In genomic region chr7:112383671-112384417, GRCh38 we compare ENCODE assay signal across 12 cellular contexts.
DNase-seq lines count a peak whose midpoint lies in the region; ATAC-seq and TF ChIP-seq lines count a peak whose summit lies in the region.
"Had no signal": no experiment of that assay in that cellular context is flagged by ENCODE, and none has a peak within 500 bp of the region (broad histone marks: within the 10 kb centered on the region; RNA-seq: fewer than 3 reads in every experiment).

No MANE protein-coding gene starts in this region.

- H3K27me3 Mint-ChIP-seq in endodermal cell (ENCODE audit: insufficient read depth), result no peaks in the 10 kb centered on the region

- intact Hi-C loops in right cardiac atrium (cut with DNase I), result loop anchor here in 1 of 4 donors (10.0 kb wide), 1 partner anchor 169 kb away; no protein-coding TSS in a partner anchor
- intact Hi-C loops in posterior cingulate gyrus (cut with DNase I), result no loop called here
- intact Hi-C loops in left colon (cut with DNase I, micrococcal nuclease), result no loop called here

- no peak overlapping the region for H3K9ac ChIP-seq in endodermal cell (ENCODE audit: extremely low read depth, low read length, poor library complexity, severe bottlenecking)

- H3K9me3 ChIP-seq in right cardiac atrium (ENCODE audit: control insufficient read depth, low read length), result no peaks in the 10 kb centered on the region
- H3K9me3 ChIP-seq in right atrium auricular region, result no peaks in the 10 kb centered on the region
- H3K9me3 ChIP-seq in endodermal cell (ENCODE audit: control insufficient read depth, low read length), result no peaks in the 10 kb centered on the region
- H3K9me3 ChIP-seq: right lobe of liver, thyroid gland had no signal

- TF ChIP-seq CTCF in right atrium auricular region (IDR thresholded peaks at IDR 0.05) (peak in 1 of 2 donors; percentile 14), endodermal cell (conservative IDR thresholded peaks at IDR 0.05) (peak; percentile 45)

- H3K4me3 ChIP-seq in right cardiac atrium (ENCODE audit: low read length) (no peak overlapping the region), right atrium auricular region (no peak overlapping the region), endodermal cell (ENCODE audit: low read length) (no peak overlapping the region)
- H3K4me3 ChIP-seq: right lobe of liver, thyroid gland had no signal

- no peak overlapping the region for H3K27ac ChIP-seq in right cardiac atrium (ENCODE audit: low read length)
- H3K27ac ChIP-seq in right atrium auricular region, result no peak overlapping the region
- H3K27ac ChIP-seq in endodermal cell (ENCODE audit: low read depth, low read length), result no peak overlapping the region
- H3K27ac ChIP-seq: epithelial cell of prostate, right lobe of liver, thyroid gland had no signal

- H3K36me3 ChIP-seq in right atrium auricular region, result no peaks in the 10 kb centered on the region
- H3K36me3 ChIP-seq in endodermal cell (ENCODE audit: control insufficient read depth, insufficient read depth, low read length), result no peaks in the 10 kb centered on the region
- H3K36me3 ChIP-seq: right lobe of liver, thyroid gland had no signal

- H3K4me1 ChIP-seq in right cardiac atrium (ENCODE audit: control insufficient read depth, insufficient read depth, low read length) (no peaks in the 10 kb centered on the region), right atrium auricular region (no peaks in the 10 kb centered on the region), endodermal cell (ENCODE audit: control insufficient read depth, insufficient read depth, low read length) (no peaks in the 10 kb centered on the region)
- H3K4me1 ChIP-seq: right lobe of liver had no signal

- DNase-seq in right cardiac atrium, result no peak
- no peak for DNase-seq in right atrium auricular region (ENCODE audit: low spot score)
- DNase-seq in M059J (ENCODE audit: low read depth), result peak; percentile 33
- no peak for DNase-seq in endodermal cell
- no peak for DNase-seq in posterior cingulate gyrus
- no peak for DNase-seq in left colon
- no peak for DNase-seq in D341Med (ENCODE audit: low spot score)
- DNase-seq in H4 (ENCODE audit: low spot score), result no peak
- DNase-seq: activated CD4-positive, CD25-positive, alpha-beta regulatory T cell; right lobe of liver; thyroid gland had no signal

- H3K27me3 ChIP-seq in right cardiac atrium (ENCODE audit: control insufficient read depth, insufficient read depth) (no peaks in the 10 kb centered on the region), right atrium auricular region (no peaks in the 10 kb centered on the region), endodermal cell (ENCODE audit: control insufficient read depth, insufficient read depth, low read length, poor library complexity, severe bottlenecking) (no peaks in the 10 kb centered on the region)
- H3K27me3 ChIP-seq: right lobe of liver, thyroid gland had no signal

- H3K9me3 Mint-ChIP-seq in endodermal cell, result peaks cover 2% of the 10 kb centered on the region

- WGBS in right cardiac atrium, result 75% methylated on average over 11 of the region's 11 CpGs
- WGBS in endodermal cell (ENCODE audit: insufficient coverage in 1 of 2, insufficient read length in 1 of 2), 2 experiments, result 83 to 93% methylated on average over 6 to 11 of the region's 11 CpGs

- no peaks in the 10 kb centered on the region for H3K4me1 Mint-ChIP-seq in endodermal cell

- no peak overlapping the region for H3K4me3 Mint-ChIP-seq in endodermal cell

- peak; percentile 32 to 33 for ATAC-seq in right cardiac atrium
- ATAC-seq in left colon, result no peak

- H3K27ac Mint-ChIP-seq in endodermal cell, result no peak overlapping the region

- H3K36me3 Mint-ChIP-seq in endodermal cell (ENCODE audit: low read depth), result no peaks in the 10 kb centered on the region
